ENCODE assay signal across 26 cellular contexts in the genomic region with DNA sequence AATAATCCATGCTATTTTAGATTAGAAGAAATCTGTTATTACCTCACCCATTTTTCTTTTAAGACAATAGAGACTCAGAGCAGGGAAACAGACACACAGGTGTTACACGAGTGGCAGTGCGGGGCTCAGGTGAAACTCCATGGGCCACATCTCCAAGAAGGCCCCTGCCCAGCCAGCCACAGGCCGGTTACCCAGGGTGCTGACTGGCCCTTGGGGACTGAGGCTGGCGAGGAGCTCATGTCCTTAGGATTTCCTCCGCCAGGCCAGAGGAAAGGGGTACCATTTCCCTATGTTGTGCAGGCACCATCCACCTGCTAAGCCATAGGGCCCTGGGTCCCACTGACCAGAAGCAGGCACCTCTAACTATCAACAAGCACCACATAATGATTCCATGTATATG. TPM values are rescaled to one million over a fixed set of nuclear protein-coding genes. Genes with fewer than 3 reads are reported as not detected.
"Had no signal": no experiment of that assay in that cellular context is flagged by ENCODE, and none has a peak within 500 bp of the region (broad histone marks: within the 10 kb centered on the region; RNA-seq: fewer than 3 reads in every experiment).

No MANE protein-coding gene starts in this region.

- H3K4me1 ChIP-seq: SJSA1 had no signal

- FAIRE-seq: RCC 7860 had no signal

- DNase-seq: IMR-90, Karpas-422, KG1, MG63, NCI-H1048, NCI-H1105 treated with DMSO at 0.1 percent for 48 hours, NCI-H1417 treated with DMSO at 0.1 percent for 48 hours, NCI-H146, NCI-H1694 treated with DMSO at 0.1 percent for 48 hours, NCI-H1930, NCI-H2081, NCI-H2107, NCI-H2227 treated with DMSO at 0.1 percent for 48 hours, NCI-H446, NCI-H510A, NCI-H524 treated with DMSO at 0.1 percent for 48 hours, NCI-H69, NCI-H774, Right ventricle myocardium superior, RPMI8226, SIG-M5 had no signal

- H3K4me3 ChIP-seq: MG63, SJSA1, SK-N-MC had no signal

- H3K27ac ChIP-seq: HL-60, SJSA1, SK-N-MC had no signal

- H3K9me3 ChIP-seq: MG63, SJSA1 had no signal

- H3K27me3 ChIP-seq: MG63, SJSA1 had no signal

RNA-seq across cellular contexts. Expression of a gene that starts 52.4 kb away (rescaled TPM):
- total RNA-seq: Right ventricle myocardium superior; T-helper 1 cell treated with Interleukin-12 subunit alpha and Interleukin-12 subunit beta and Interleukin-4 antibody, amounts not matched to agents 30 ng/mL and 1 ng/mL, for 36 hours had no signal
